13 cellular contexts compared by ENCODE assay signal in genomic region chr15:37016287-37016686, GRCh38.
DNase-seq lines count a peak whose midpoint lies in the region; ATAC-seq, FAIRE-seq and TF ChIP-seq lines count a peak whose summit lies in the region.
"Had no signal": no experiment of that assay in that cellular context is flagged by ENCODE, and none has a peak within 500 bp of the region (broad histone marks: within the 10 kb centered on the region; RNA-seq: fewer than 3 reads in every experiment).

No MANE protein-coding gene starts in this region.

- no peaks in the 10 kb centered on the region for H3K27me3 Mint-ChIP-seq in astrocyte (ENCODE audit: low read depth, unreplicated experiment)
- H3K27me3 Mint-ChIP-seq in stimulated activated naive B cell treated with anti-CD40 and anti-IgM and Interleukin-4, amounts not matched to agents 10 μg/mL and 1 μg/mL and 100 μg/mL, for 72 hours = no peaks in the 10 kb centered on the region

- WGBS in psoas muscle, 3 donors = 30 to 40% (median 40%) methylated on average over 7 of the region's 7 CpGs

- no peak overlapping the region for H3K27ac Mint-ChIP-seq in astrocyte (ENCODE audit: unreplicated experiment)
- no peak overlapping the region for H3K27ac Mint-ChIP-seq in stimulated activated naive B cell treated with anti-CD40 and anti-IgM and Interleukin-4, amounts not matched to agents 10 μg/mL and 1 μg/mL and 100 μg/mL, for 72 hours
- H3K27ac Mint-ChIP-seq: activated naive CD8-positive, alpha-beta T cell; stimulated activated effector memory CD8-positive, alpha-beta T cell treated with anti-CD3 and anti-CD28 coated beads, Interleukin-12 subunit alpha, Interleukin-12 subunit beta, amount 100 ng/mL, for 72 hours had no signal

- no peak overlapping the region for H3K4me3 Mint-ChIP-seq in astrocyte (ENCODE audit: unreplicated experiment)
- no peak overlapping the region for H3K4me3 Mint-ChIP-seq in stimulated activated naive B cell treated with anti-CD40 and anti-IgM and Interleukin-4, amounts not matched to agents 10 μg/mL and 1 μg/mL and 100 μg/mL, for 72 hours
- H3K4me3 Mint-ChIP-seq: activated naive CD8-positive, alpha-beta T cell; stimulated activated effector memory CD8-positive, alpha-beta T cell treated with anti-CD3 and anti-CD28 coated beads, Interleukin-12 subunit alpha, Interleukin-12 subunit beta, amount 100 ng/mL, for 72 hours had no signal

- H3K4me1 Mint-ChIP-seq in astrocyte (ENCODE audit: low read depth, unreplicated experiment) = peaks cover 6% of the 10 kb centered on the region
- H3K4me1 Mint-ChIP-seq in stimulated activated naive B cell treated with anti-CD40 and anti-IgM and Interleukin-4, amounts not matched to agents 10 μg/mL and 1 μg/mL and 100 μg/mL, for 72 hours = no peaks in the 10 kb centered on the region
- H3K4me1 Mint-ChIP-seq: stimulated activated effector memory CD8-positive, alpha-beta T cell treated with anti-CD3 and anti-CD28 coated beads, Interleukin-12 subunit alpha, Interleukin-12 subunit beta, amount 100 ng/mL, for 72 hours had no signal

- FAIRE-seq in astrocyte (lab: Jason Lieb, UNC) = peak; percentile 32

- peaks cover 2% of the 10 kb centered on the region for H3K36me3 Mint-ChIP-seq in astrocyte (ENCODE audit: low read depth, unreplicated experiment)
- no peaks in the 10 kb centered on the region for H3K36me3 Mint-ChIP-seq in stimulated activated naive B cell treated with anti-CD40 and anti-IgM and Interleukin-4, amounts not matched to agents 10 μg/mL and 1 μg/mL and 100 μg/mL, for 72 hours
- H3K36me3 Mint-ChIP-seq: activated naive CD8-positive, alpha-beta T cell; stimulated activated effector memory CD8-positive, alpha-beta T cell treated with anti-CD3 and anti-CD28 coated beads, Interleukin-12 subunit alpha, Interleukin-12 subunit beta, amount 100 ng/mL, for 72 hours had no signal

- no peak overlapping the region for H2AFZ ChIP-seq in astrocyte (ENCODE audit: low read depth, low read length)

- H3K4me1 ChIP-seq in astrocyte (ENCODE audit: insufficient read depth, low read length) = peaks cover 47% of the 10 kb centered on the region
- no peaks in the 10 kb centered on the region for H3K4me1 ChIP-seq in psoas muscle

- TF ChIP-seq CTCF in astrocyte (IDR thresholded peaks at IDR 0.05; ENCODE audit: insufficient read depth, low read depth, low read length) = no peak
- TF ChIP-seq CTCF in psoas muscle (IDR thresholded peaks at IDR 0.05) = no peak

- intact Hi-C loops in psoas muscle (cut with DNase I) = no loop called here

- H3K4me3 ChIP-seq in astrocyte (ENCODE audit: insufficient read depth, low read depth, low read length) (no peak overlapping the region), psoas muscle (peak overlapping the region; percentile 12)
- H3K4me3 ChIP-seq: SJSA1 had no signal

- no peaks in the 10 kb centered on the region for H3K9me3 ChIP-seq in astrocyte (ENCODE audit: insufficient read depth, low read depth, low read length)
- H3K9me3 ChIP-seq in psoas muscle = no peaks in the 10 kb centered on the region
- H3K9me3 ChIP-seq: SJSA1 had no signal

- H3K27ac ChIP-seq in astrocyte (ENCODE audit: low read depth, low read length) = peak overlapping the region; percentile 85
- H3K27ac ChIP-seq in psoas muscle = no peak overlapping the region
- H3K27ac ChIP-seq: C4-2B, SJSA1 had no signal

- H3K9ac ChIP-seq in astrocyte (ENCODE audit: low read length) = peak overlapping the region; percentile 65

- H3K36me3 ChIP-seq in astrocyte (ENCODE audit: insufficient read depth, low read length) (peaks cover 3% of the 10 kb centered on the region), psoas muscle (ENCODE audit: insufficient read depth in 1 of 2, low read depth in 1 of 2) (no peaks in the 10 kb centered on the region)
- H3K36me3 ChIP-seq: SJSA1 had no signal

- H3K9me3 Mint-ChIP-seq in astrocyte (ENCODE audit: unreplicated experiment) = no peaks in the 10 kb centered on the region
- H3K9me3 Mint-ChIP-seq in stimulated activated naive B cell treated with anti-CD40 and anti-IgM and Interleukin-4, amounts not matched to agents 10 μg/mL and 1 μg/mL and 100 μg/mL, for 72 hours = peaks cover 0 to 7% of the 10 kb centered on the region in 2 donors
- H3K9me3 Mint-ChIP-seq: stimulated activated effector memory CD8-positive, alpha-beta T cell treated with anti-CD3 and anti-CD28 coated beads, Interleukin-12 subunit alpha, Interleukin-12 subunit beta, amount 100 ng/mL, for 72 hours had no signal

- H3K27me3 ChIP-seq in astrocyte (ENCODE audit: insufficient read depth, low read length) (no peaks in the 10 kb centered on the region), psoas muscle (ENCODE audit: insufficient read depth in 3 of 3, low read length in 2 of 3) (peaks cover 0 to 2% (median 0%) of the 10 kb centered on the region in 3 donors)
- H3K27me3 ChIP-seq: SJSA1 had no signal

- H4K20me1 ChIP-seq in astrocyte (ENCODE audit: insufficient read depth, low read length) = peaks cover 22% of the 10 kb centered on the region

- DNase-seq in EH (ENCODE audit: low read depth) = peak; percentile 61
- peak; percentile 95 for DNase-seq in astrocyte (ENCODE audit: low read depth)
- DNase-seq in globus pallidus (ENCODE audit: low spot score) = peak; percentile 38
- DNase-seq in psoas muscle = no peak
- no peak for DNase-seq in islet precursor cell
- no peak for DNase-seq in GM19238 (ENCODE audit: insufficient read length, low spot score)
- no peak for DNase-seq in stimulated activated naive B cell treated with anti-CD40 and anti-IgM and Interleukin-4, amounts not matched to agents 10 μg/mL and 1 μg/mL and 100 μg/mL, for 72 hours
- DNase-seq: activated CD4-positive, alpha-beta T cell treated with anti-CD3 and anti-CD28 coated beads, Interleukin-2, amount 50 U/mL, for 48 hours had no signal

- peaks cover 45% of the 10 kb centered on the region for H3K79me2 ChIP-seq in astrocyte (ENCODE audit: insufficient read depth, low read length)

- ATAC-seq in psoas muscle (peak in 2 of 4 donors; percentile 54 to 56), GM19324 (IDR thresholded peaks at IDR 0.05; ENCODE audit: low FRiP score, unreplicated experiment) (no peak)
- no peak for ATAC-seq in stimulated activated naive B cell treated with anti-CD40 and anti-IgM and Interleukin-4, amounts not matched to agents 10 μg/mL and 1 μg/mL and 100 μg/mL, for 72 hours (replicated peaks)
- ATAC-seq: stimulated activated effector memory CD8-positive, alpha-beta T cell treated with anti-CD3 and anti-CD28 coated beads, Interleukin-12 subunit alpha, Interleukin-12 subunit beta, amount 100 ng/mL, for 72 hours had no signal

- H3K4me2 ChIP-seq in astrocyte (ENCODE audit: low read length) = peak overlapping the region; percentile 76

Comparison
In these comparisons a context has a peak if more than half of its experiments do, and no peak if none do; other contexts are left out.
1. DNase-seq: peak in EH (single experiment), astrocyte (single experiment) and globus pallidus (single experiment); none in psoas muscle (0 of 2), islet precursor cell (single experiment), GM19238 (single experiment) and stimulated activated naive B cell treated with anti-CD40 and anti-IgM and Interleukin-4, amounts not matched to agents 10 μg/mL and 1 μg/mL and 100 μg/mL, for 72 hours (single experiment).